8 cellular contexts compared by ENCODE assay signal in the genomic region with DNA sequence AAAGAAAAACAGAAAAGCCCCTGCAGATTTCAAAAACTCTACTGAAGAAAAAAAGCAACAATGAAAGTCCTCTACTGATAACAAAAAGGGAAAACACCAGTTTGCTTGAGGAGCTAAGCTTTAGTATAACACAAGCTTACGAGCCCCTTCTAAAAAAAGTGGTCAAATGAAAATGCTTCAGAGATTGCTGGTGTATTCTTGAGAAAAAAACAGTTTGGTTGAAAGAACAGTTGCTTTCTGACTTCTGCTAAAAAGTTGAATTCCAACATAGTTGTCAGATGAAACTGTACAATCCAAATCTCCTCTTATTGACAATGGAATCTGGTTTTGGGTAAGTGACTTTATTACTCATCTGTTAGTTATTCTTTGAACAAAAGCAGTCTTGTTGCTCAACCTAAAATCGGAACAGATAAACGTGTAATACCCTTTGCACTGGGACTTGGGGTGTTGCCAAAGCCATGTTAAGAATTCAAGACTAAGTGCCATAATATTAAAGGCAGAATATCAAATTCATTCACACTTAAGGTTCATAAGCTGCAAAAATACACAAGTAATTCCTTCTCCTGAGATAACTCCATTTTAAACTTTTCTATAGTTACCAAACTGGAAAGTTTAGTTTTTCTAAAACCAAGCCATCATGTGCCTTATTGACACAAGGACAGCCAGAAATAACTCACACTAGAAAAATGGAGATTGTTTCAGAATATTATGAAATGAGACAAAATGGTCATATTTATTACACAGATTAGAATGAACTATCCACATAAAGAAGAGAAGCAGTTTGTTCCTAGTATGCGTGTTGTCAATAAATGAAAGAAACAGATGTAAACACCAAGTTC. TPM values are rescaled to one million over a fixed set of nuclear protein-coding genes. Genes with fewer than 3 reads are reported as not detected.
DNase-seq lines count a peak whose midpoint lies in the region; ATAC-seq and TF ChIP-seq lines count a peak whose summit lies in the region.

No MANE protein-coding gene starts in this region.

- H3K27me3 ChIP-seq in CD8-positive, alpha-beta memory T cell (ENCODE audit: insufficient read depth, low read length, poor library complexity, severe bottlenecking) = no peaks in the 10 kb centered on the region
- H3K27me3 ChIP-seq in smooth muscle cell (ENCODE audit: low read depth) = no peaks in the 10 kb centered on the region

- no peak for TF ChIP-seq CTCF in chondrocyte (IDR thresholded peaks at IDR 0.05)
- no peak for TF ChIP-seq CTCF in smooth muscle cell (IDR thresholded peaks at IDR 0.05; ENCODE audit: borderline replicate concordance, insufficient read depth, poor library complexity, severe bottlenecking)

- peak overlapping the region in 6 of 7 donors; percentile 43 to 80 (median 71) for H3K4me3 Mint-ChIP-seq in CD8-positive, alpha-beta memory T cell
- peak overlapping the region; percentile 51 for H3K4me3 Mint-ChIP-seq in chondrocyte (ENCODE audit: unreplicated experiment)

- H3K9me3 ChIP-seq in CD8-positive, alpha-beta memory T cell (ENCODE audit: low read length) = no peaks in the 10 kb centered on the region
- no peaks in the 10 kb centered on the region for H3K9me3 ChIP-seq in smooth muscle cell (replicated peaks; ENCODE audit: low read depth)

- peak overlapping the region; percentile 49 for H2AFZ ChIP-seq in smooth muscle cell (ENCODE audit: low read depth)

- DNase-seq in CD8-positive, alpha-beta memory T cell = no peak
- DNase-seq in chondrocyte (ENCODE audit: low spot score) (no peak), smooth muscle cell (lab: John Stamatoyannopoulos, UW; ENCODE audit: unreplicated experiment) (no peak), NCI-H774 (lab: John Stamatoyannopoulos, UW) (no peak)
- no peak for DNase-seq in stimulated activated CD4-positive, alpha-beta T cell treated with anti-CD3 and anti-CD28 coated beads, Interleukin-1b, Interleukin-23, amount 100 ng/mL, for 48 hours

- H3K27me3 Mint-ChIP-seq in CD8-positive, alpha-beta memory T cell = peaks cover 6 to 28% of the 10 kb centered on the region in 2 donors
- no peaks in the 10 kb centered on the region for H3K27me3 Mint-ChIP-seq in chondrocyte (ENCODE audit: low read depth)

- no peaks in the 10 kb centered on the region for H3K36me3 ChIP-seq in CD8-positive, alpha-beta memory T cell (ENCODE audit: insufficient read depth, low read length)
- H3K36me3 ChIP-seq in smooth muscle cell (ENCODE audit: low read depth) = no peaks in the 10 kb centered on the region

- H3K9ac ChIP-seq in smooth muscle cell (ENCODE audit: low read depth) = peak overlapping the region; percentile 13

- POLR2A ChIA-PET in CD8-positive, alpha-beta memory T cell (lab: Charles Lee) = no interaction called here

- CTCF ChIA-PET in CD8-positive, alpha-beta memory T cell (lab: Charles Lee) = no interaction called here

- ATAC-seq in GM19455 (IDR thresholded peaks at IDR 0.05; ENCODE audit: unreplicated experiment) (peak; percentile 36), HG03558 (IDR thresholded peaks at IDR 0.05; ENCODE audit: extremely low read depth, unreplicated experiment) (peak; percentile 39), HG02970 (IDR thresholded peaks at IDR 0.05; ENCODE audit: low FRiP score, unreplicated experiment) (no peak)

- H3K4me2 ChIP-seq in smooth muscle cell = peak overlapping the region; percentile 80

- no peaks in the 10 kb centered on the region for H3K9me3 Mint-ChIP-seq in CD8-positive, alpha-beta memory T cell
- no peaks in the 10 kb centered on the region for H3K9me3 Mint-ChIP-seq in chondrocyte (ENCODE audit: low read depth)

- H3K79me2 ChIP-seq in smooth muscle cell (ENCODE audit: low read depth) = no peaks in the 10 kb centered on the region

- H3K4me3 ChIP-seq in CD8-positive, alpha-beta memory T cell (ENCODE audit: low read length) = no peak overlapping the region
- H3K4me3 ChIP-seq in smooth muscle cell = peak overlapping the region; percentile 14

- no peaks in the 10 kb centered on the region for H3F3A ChIP-seq in smooth muscle cell (ENCODE audit: low read depth)

- no peaks in the 10 kb centered on the region for H4K20me1 ChIP-seq in smooth muscle cell (ENCODE audit: low read depth)

- H3K27ac ChIP-seq in CD8-positive, alpha-beta memory T cell (ENCODE audit: low read depth, low read length) = no peak overlapping the region
- H3K27ac ChIP-seq in smooth muscle cell (ENCODE audit: low read depth) = peak overlapping the region; percentile 72

- WGBS in smooth muscle cell (ENCODE audit: low lambda C conversion rate) = 25% methylated on average over 4 of the region's 4 CpGs

- H3K27ac Mint-ChIP-seq in CD8-positive, alpha-beta memory T cell = peak overlapping the region in 6 of 8 donors; percentile 8 to 86 (median 74)
- H3K27ac Mint-ChIP-seq in chondrocyte (ENCODE audit: unreplicated experiment) = peak overlapping the region; percentile 82

- no peaks in the 10 kb centered on the region for H3K36me3 Mint-ChIP-seq in CD8-positive, alpha-beta memory T cell
- no peaks in the 10 kb centered on the region for H3K36me3 Mint-ChIP-seq in chondrocyte (ENCODE audit: low read depth)

- peaks cover 8 to 62% (median 23%) of the 10 kb centered on the region in 3 donors for H3K4me1 Mint-ChIP-seq in CD8-positive, alpha-beta memory T cell
- peaks cover 30% of the 10 kb centered on the region for H3K4me1 Mint-ChIP-seq in chondrocyte (ENCODE audit: low read depth)

- no peaks in the 10 kb centered on the region for H3K4me1 ChIP-seq in CD8-positive, alpha-beta memory T cell (ENCODE audit: insufficient read depth, low read length)
- H3K4me1 ChIP-seq in smooth muscle cell (ENCODE audit: low read depth) = peaks cover 42% of the 10 kb centered on the region

RNA-seq across cellular contexts. Expression of a gene that starts 45.3 kb away (rescaled TPM):
- total RNA-seq in CD8-positive, alpha-beta memory T cell = 1 to 10 TPM; 7.7 to 8.2 TPM
- polyA plus RNA-seq in CD8-positive, alpha-beta memory T cell = 15.3 TPM
- total RNA-seq in chondrocyte = 18.7 to 22.8 TPM (median 20.4 TPM) in 3 replicates
- 40.6 and 51.4 TPM in 2 replicates for total RNA-seq in smooth muscle cell
- polyA plus RNA-seq in smooth muscle cell = 32.1 and 32.6 TPM in 2 replicates
